Comparison of ENCODE assay signal across 10 cellular contexts in genomic region chr11:16924462-16924825, GRCh38.
DNase-seq lines count a peak whose midpoint lies in the region; ATAC-seq, FAIRE-seq and TF ChIP-seq lines count a peak whose summit lies in the region.
"Had no signal": no experiment of that assay in that cellular context is flagged by ENCODE, and none has a peak within 500 bp of the region (broad histone marks: within the 10 kb centered on the region; RNA-seq: fewer than 3 reads in every experiment).

No MANE protein-coding gene starts in this region.

- TF ChIP-seq CTCF in heart left ventricle (IDR thresholded peaks at IDR 0.05) (no peak), MM.1S (IDR thresholded peaks at IDR 0.05; ENCODE audit: low read length) (no peak), kidney (IDR thresholded peaks at IDR 0.05; ENCODE audit: borderline replicate concordance, extremely low read depth, insufficient read depth) (no peak), upper lobe of right lung (IDR thresholded peaks at IDR 0.05) (no peak)

- H3K4me3 ChIP-seq in heart left ventricle, result peak overlapping the region; percentile 37 to 79 (median 60)
- H3K4me3 ChIP-seq in MM.1S (ENCODE audit: low read length), result peak overlapping the region; percentile 85
- H3K4me3 ChIP-seq in kidney (ENCODE audit: low read length in 2 of 2), result peak overlapping the region in 1 of 2 donors; percentile 55
- peak overlapping the region; percentile 49 for H3K4me3 ChIP-seq in upper lobe of right lung
- H3K4me3 ChIP-seq in CD8-positive, alpha-beta memory T cell (ENCODE audit: low read length), result no peak overlapping the region

- H3K27me3 Mint-ChIP-seq in CD8-positive, alpha-beta memory T cell, result peaks cover 28 to 72% of the 10 kb centered on the region in 2 donors

- FAIRE-seq in kidney (lab: Jason Lieb, UNC), result no peak
- FAIRE-seq: endometrium had no signal

- intact Hi-C loops in heart left ventricle (cut with DNase I), result loop anchor here in 2 of 10 donors (2.0 to 10.0 kb wide), 2 partner anchors 62 to 100 kb away; no protein-coding TSS in a partner anchor
- intact Hi-C loops in left ventricle myocardium superior (cut with micrococcal nuclease), result no loop called here
- intact Hi-C loops in kidney (cut with DNase I), result no loop called here
- intact Hi-C loops in upper lobe of right lung (cut with DNase I), result no loop called here

- no peak for TF ChIP-seq POLR2A in heart left ventricle (IDR thresholded peaks at IDR 0.05)

- no peak overlapping the region for H3K27ac Mint-ChIP-seq in CD8-positive, alpha-beta memory T cell

- no peaks in the 10 kb centered on the region for H3K9me3 Mint-ChIP-seq in CD8-positive, alpha-beta memory T cell

- peak overlapping the region in 1 of 7 donors; percentile 18 for H3K4me3 Mint-ChIP-seq in CD8-positive, alpha-beta memory T cell

- DNase-seq in heart left ventricle (no peak), left ventricle myocardium superior (no peak), MM.1S (no peak), kidney (no peak), upper lobe of right lung (no peak), DMS79 treated with DMSO at 0.1 percent for 48 hours (lab: John Stamatoyannopoulos, UW) (no peak), DMS53 treated with DMSO at 0.1 percent for 48 hours (lab: John Stamatoyannopoulos, UW; ENCODE audit: unreplicated experiment) (no peak)
- no peak for DNase-seq in CD8-positive, alpha-beta memory T cell
- DNase-seq: NCI-H187 had no signal

- peak overlapping the region; percentile 98 for H3K4me2 ChIP-seq in MM.1S (ENCODE audit: low read depth, low read length)

- H3K27me3 ChIP-seq in heart left ventricle (peaks cover 0 to 40% (median 0%) of the 10 kb centered on the region in 9 donors), MM.1S (replicated peaks; ENCODE audit: insufficient read depth, low read length) (no peaks in the 10 kb centered on the region), upper lobe of right lung (peaks cover 22% of the 10 kb centered on the region)
- peaks cover 13% of the 10 kb centered on the region for H3K27me3 ChIP-seq in CD8-positive, alpha-beta memory T cell (ENCODE audit: insufficient read depth, low read length, poor library complexity, severe bottlenecking)

- no peaks in the 10 kb centered on the region for H3K9me2 ChIP-seq in MM.1S (replicated peaks; ENCODE audit: insufficient read depth, low read length)

- H3K36me3 ChIP-seq in heart left ventricle (no peaks in the 10 kb centered on the region), MM.1S (replicated peaks; ENCODE audit: insufficient read depth, low read length) (no peaks in the 10 kb centered on the region), kidney (ENCODE audit: control insufficient read depth in 1 of 2, insufficient read depth in 2 of 2, low read length in 2 of 2) (no peaks in the 10 kb centered on the region), upper lobe of right lung (no peaks in the 10 kb centered on the region)
- no peaks in the 10 kb centered on the region for H3K36me3 ChIP-seq in CD8-positive, alpha-beta memory T cell (ENCODE audit: insufficient read depth, low read length)

- peaks cover 32% of the 10 kb centered on the region for H3F3A ChIP-seq in MM.1S (ENCODE audit: insufficient read depth, low read length)

- H3K4me1 ChIP-seq in heart left ventricle (peaks cover 0 to 51% (median 13%) of the 10 kb centered on the region in 12 donors), MM.1S (ENCODE audit: low read length) (peaks cover 35% of the 10 kb centered on the region), kidney (ENCODE audit: control insufficient read depth in 1 of 2, insufficient read depth in 1 of 2, low read depth in 1 of 2, low read length in 2 of 2) (peaks cover 30 to 35% of the 10 kb centered on the region in 2 donors), upper lobe of right lung (peaks cover 8% of the 10 kb centered on the region)
- no peaks in the 10 kb centered on the region for H3K4me1 ChIP-seq in CD8-positive, alpha-beta memory T cell (ENCODE audit: insufficient read depth, low read length)

- CTCF ChIA-PET in CD8-positive, alpha-beta memory T cell (lab: Charles Lee), result no interaction called here

- H3K9me3 ChIP-seq in heart left ventricle (no peaks in the 10 kb centered on the region), MM.1S (replicated peaks; ENCODE audit: insufficient read depth, low read length) (no peaks in the 10 kb centered on the region), kidney (ENCODE audit: control insufficient read depth in 1 of 2, low read length in 2 of 2) (no peaks in the 10 kb centered on the region), upper lobe of right lung (no peaks in the 10 kb centered on the region)
- H3K9me3 ChIP-seq in CD8-positive, alpha-beta memory T cell (ENCODE audit: low read length), result no peaks in the 10 kb centered on the region

- H4K20me1 ChIP-seq in MM.1S (ENCODE audit: insufficient read depth, low read length), result no peaks in the 10 kb centered on the region

- ATAC-seq in heart left ventricle, result no peak
- no peak for ATAC-seq in left ventricle myocardium superior
- ATAC-seq in upper lobe of right lung, result no peak

- peaks cover 95% of the 10 kb centered on the region for H3K79me2 ChIP-seq in MM.1S (ENCODE audit: low read length)

- peak overlapping the region; percentile 78 for H3K9ac ChIP-seq in MM.1S (ENCODE audit: low read length)
- H3K9ac ChIP-seq in kidney (ENCODE audit: low read length in 2 of 2), result no peak overlapping the region

- 18 to 28% (median 27%) methylated on average over 4 of the region's 4 CpGs for WGBS in heart left ventricle, 4 donors

- H2AFZ ChIP-seq in MM.1S (ENCODE audit: low read length), result peak overlapping the region; percentile 57

- peaks cover 0 to 3% (median 0%) of the 10 kb centered on the region in 3 donors for H3K36me3 Mint-ChIP-seq in CD8-positive, alpha-beta memory T cell

- H3K27ac ChIP-seq in heart left ventricle (peak overlapping the region in 9 of 12 donors; percentile 32 to 90 (median 76)), MM.1S (ENCODE audit: low read length) (peak overlapping the region; percentile 85), kidney (ENCODE audit: low read depth in 2 of 2, low read length in 2 of 2) (peak overlapping the region; percentile 45 to 74), upper lobe of right lung (peak overlapping the region; percentile 0)
- H3K27ac ChIP-seq in CD8-positive, alpha-beta memory T cell (ENCODE audit: low read depth, low read length), result no peak overlapping the region

- POLR2A ChIA-PET in CD8-positive, alpha-beta memory T cell (lab: Charles Lee), result no interaction called here

- H3K4me1 Mint-ChIP-seq in CD8-positive, alpha-beta memory T cell, result peaks cover 4 to 13% (median 5%) of the 10 kb centered on the region in 3 donors
